8 cellular contexts compared by ENCODE assay signal in the genomic region with DNA sequence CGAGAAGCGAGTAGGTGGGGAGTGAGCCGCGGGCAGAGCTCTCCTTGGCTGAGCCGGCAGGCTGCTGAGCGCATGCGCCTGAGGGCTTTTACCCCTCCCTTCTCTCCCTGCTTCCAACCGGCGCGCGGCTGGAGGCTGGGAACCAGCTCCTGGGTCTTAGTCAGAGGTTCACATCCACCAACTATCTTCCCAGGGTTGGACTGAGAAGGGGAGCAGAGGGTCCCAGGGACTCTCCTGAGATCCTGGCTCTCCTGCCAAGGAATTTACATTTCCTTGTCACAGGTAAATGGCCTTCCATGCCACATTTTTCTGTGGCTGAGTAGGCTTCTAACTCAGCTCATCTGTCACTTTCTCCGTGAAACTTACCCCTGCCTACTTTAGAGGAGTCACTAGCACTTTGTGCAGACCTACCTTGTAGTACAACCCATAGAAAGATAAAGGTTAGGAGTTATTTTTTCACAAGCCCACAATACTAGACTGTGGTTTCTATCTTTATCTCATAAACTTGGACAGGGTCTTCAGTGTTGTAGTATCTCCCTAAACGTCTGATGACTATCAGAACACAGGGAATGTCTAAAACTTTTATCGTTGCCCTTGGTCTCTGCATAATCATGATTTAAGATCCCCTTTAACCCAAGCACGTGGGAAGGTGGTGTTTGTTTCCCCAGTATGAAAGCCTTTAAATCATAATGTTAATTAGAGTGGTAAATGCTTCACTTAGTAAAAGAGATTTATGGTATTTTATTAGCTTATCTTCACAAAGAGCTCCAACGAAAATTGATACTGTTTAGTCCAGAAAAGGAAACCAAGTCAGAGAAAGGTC. TPM values are rescaled to one million over a fixed set of nuclear protein-coding genes. Genes with fewer than 3 reads are reported as not detected.
A peak's percentile ranks its signal among the peaks of the same experiment; 100 is the strongest.
DNase-seq lines count a peak whose midpoint lies in the region; ATAC-seq and TF ChIP-seq lines count a peak whose summit lies in the region.

No MANE protein-coding gene starts in this region.

- POLR2A ChIA-PET in IMR-90 (lab: Charles Lee; ENCODE audit: unreplicated experiment), result interaction anchor here (0.6 kb wide), 1 partner anchor 72 kb away, joined by 7 read pairs; no protein-coding TSS in a partner anchor

- peak overlapping the region; percentile 90; the same call in 1 of the 2 replicates for H3K56ac ChIP-seq in IMR-90 (ENCODE audit: extremely low read depth, insufficient read depth, low read length)

- H2BK20ac ChIP-seq in IMR-90 (ENCODE audit: low read depth, low read length), result no peak overlapping the region

- H3K79me1 ChIP-seq in IMR-90 (ENCODE audit: low read depth in 1 of 2, low read length in 2 of 2), result peaks cover 10 to 15% of the 10 kb centered on the region in 2 experiments

- H3K9me3 ChIP-seq in IMR-90 (ENCODE audit: control insufficient read depth, insufficient read depth, low read length), result no peaks in the 10 kb centered on the region
- H3K9me3 ChIP-seq in liver (ENCODE audit: control insufficient read depth in 4 of 4, low read length in 3 of 4), result no peaks in the 10 kb centered on the region
- H3K9me3 ChIP-seq in thyroid gland, result no peaks in the 10 kb centered on the region

- ATAC-seq in IMR-90 (ENCODE audit: low read depth) (peak; percentile 1; the same call in 1 of the 2 replicates), GM19463 (IDR thresholded peaks at IDR 0.05; ENCODE audit: unreplicated experiment) (no peak)

- peak overlapping the region; percentile 25 for H3K23ac ChIP-seq in IMR-90 (ENCODE audit: low read depth, low read length)

- CTCF ChIA-PET in IMR-90 (lab: Yijun Ruan, JAX), result no interaction called here

- peak overlapping the region; percentile 35 to 98 (median 97) for H3K27ac Mint-ChIP-seq in CD14-positive monocyte

- peak overlapping the region; percentile 50; the same call in 1 of the 2 replicates for H3K4ac ChIP-seq in IMR-90 (ENCODE audit: low read depth, low read length)

- peaks cover 0 to 2% (median 0%) of the 10 kb centered on the region in 3 donors for H3K27me3 Mint-ChIP-seq in CD14-positive monocyte (ENCODE audit: low read depth in 3 of 3)

- TF ChIP-seq RAD21 in IMR-90 (IDR thresholded peaks at IDR 0.05; ENCODE audit: low read length), result no peak
- TF ChIP-seq RAD21 in liver (IDR thresholded peaks at IDR 0.05), result peak; percentile 25 to 35

- H4K91ac ChIP-seq in IMR-90 (ENCODE audit: insufficient read depth, low read depth, low read length), result no peak overlapping the region

- peak overlapping the region; percentile 15 for H2AK9ac ChIP-seq in IMR-90 (replicated peaks; ENCODE audit: low read depth, low read length, poor library complexity)

- peaks cover 7 to 11% of the 10 kb centered on the region in 2 donors for H3K36me3 Mint-ChIP-seq in CD14-positive monocyte

- H3K9me1 ChIP-seq in IMR-90 (ENCODE audit: insufficient read depth, low read length), result no peaks in the 10 kb centered on the region

- H2BK120ac ChIP-seq in IMR-90 (ENCODE audit: low read depth, low read length), result no peak overlapping the region; the same call in 1 of the 2 replicates

- peak overlapping the region; percentile 98 for H2AFZ ChIP-seq in IMR-90 (replicated peaks; ENCODE audit: low read length, poor library complexity)

- peaks cover 48% of the 10 kb centered on the region for H3K4me1 Mint-ChIP-seq in CD14-positive monocyte

- H4K20me1 ChIP-seq in IMR-90 (ENCODE audit: insufficient read depth, low read length), result no peaks in the 10 kb centered on the region

- TF ChIP-seq CTCF in CD14-positive monocyte (IDR thresholded peaks at IDR 0.05) (no peak), IMR-90 (conservative IDR thresholded peaks at IDR 0.05; ENCODE audit: low read depth, low read length) (no peak), brain microvascular endothelial cell (IDR thresholded peaks at IDR 0.05; ENCODE audit: low read depth, low read length, missing control alignments) (no peak), liver (IDR thresholded peaks at IDR 0.05; ENCODE audit: low read depth, low read length, missing input control) (no peak), thyroid gland (IDR thresholded peaks at IDR 0.05) (no peak)

- dilution Hi-C loops in IMR-90 (cut with HindIII; ENCODE audit: low sequenced_read_pairs, unreplicated experiment), result no loop called here

- peak overlapping the region; percentile 95 to 97 for H3K4me3 Mint-ChIP-seq in CD14-positive monocyte

- no peaks in the 10 kb centered on the region for H3K27me3 ChIP-seq in IMR-90 (ENCODE audit: control insufficient read depth, insufficient read depth, low read length)
- no peaks in the 10 kb centered on the region for H3K27me3 ChIP-seq in brain microvascular endothelial cell (replicated peaks)
- no peaks in the 10 kb centered on the region for H3K27me3 ChIP-seq in liver (ENCODE audit: control insufficient read depth in 4 of 4, insufficient read depth in 4 of 4, low read length in 3 of 4)
- H3K27me3 ChIP-seq in thyroid gland, result no peaks in the 10 kb centered on the region

- H2BK15ac ChIP-seq in IMR-90 (ENCODE audit: low read depth, low read length), result no peak overlapping the region

- TF ChIP-seq POLR2A in GM19193 (IDR thresholded peaks at IDR 0.05; ENCODE audit: extremely low read depth, insufficient read depth, insufficient read length) (peak; percentile 66), IMR-90 (IDR thresholded peaks at IDR 0.05; ENCODE audit: low read depth, low read length) (no peak), thyroid gland (IDR thresholded peaks at IDR 0.05) (no peak)

- H3K27ac ChIP-seq in IMR-90 (ENCODE audit: insufficient read depth, low read length), result peak overlapping the region; percentile 46
- H3K27ac ChIP-seq in brain microvascular endothelial cell, result peak overlapping the region; percentile 84
- peak overlapping the region; percentile 98 to 100 for H3K27ac ChIP-seq in liver (ENCODE audit: low read depth in 1 of 2, low read length in 2 of 2)
- peak overlapping the region; percentile 98 to 99 (median 98) for H3K27ac ChIP-seq in thyroid gland

- no peak overlapping the region for H2BK5ac ChIP-seq in IMR-90 (ENCODE audit: low read depth, low read length, poor library complexity, severe bottlenecking)

- H3K4me1 ChIP-seq in IMR-90 (ENCODE audit: control insufficient read depth, insufficient read depth, low read length) (peaks cover 4% of the 10 kb centered on the region), liver (ENCODE audit: control insufficient read depth in 4 of 4, insufficient read depth in 4 of 4, low read length in 3 of 4) (peaks cover 4 to 43% (median 21%) of the 10 kb centered on the region in 4 donors), thyroid gland (peaks cover 15 to 25% of the 10 kb centered on the region in 2 donors)

- H4K5ac ChIP-seq in IMR-90 (ENCODE audit: low read depth, low read length), result no peak overlapping the region

- H2AK5ac ChIP-seq in IMR-90 (ENCODE audit: low read depth, low read length), result no peak overlapping the region

- WGBS in IMR-90 (ENCODE audit: extremely low coverage in 2 of 2, insufficient read length in 1 of 2), 2 experiments, result no CpG with 5 or more reads among the region's 16 CpGs
- WGBS in liver, result 1% methylated on average over 16 of the region's 16 CpGs
- WGBS in thyroid gland, 2 donors, result 2 to 3% methylated on average over 8 to 10 of the region's 16 CpGs

- in situ Hi-C loops in IMR-90 (cut with MboI; ENCODE audit: low sequenced_read_pairs) (no loop called here), brain microvascular endothelial cell (cut with HindIII; ENCODE audit: low pct_ligation_motif_present, low sequenced_read_pairs) (no loop called here)

- peak overlapping the region; percentile 80 for H3K4me2 ChIP-seq in IMR-90 (ENCODE audit: low read depth, low read length)

- H3K36me3 ChIP-seq in IMR-90 (ENCODE audit: control insufficient read depth, insufficient read depth, low read length) (no peaks in the 10 kb centered on the region), brain microvascular endothelial cell (replicated peaks) (no peaks in the 10 kb centered on the region), liver (ENCODE audit: control insufficient read depth in 4 of 4, insufficient read depth in 3 of 4, low read depth in 1 of 4, low read length in 3 of 4) (no peaks in the 10 kb centered on the region), thyroid gland (no peaks in the 10 kb centered on the region)

- H3K14ac ChIP-seq in IMR-90 (replicated peaks; ENCODE audit: low read depth, low read length), result peak overlapping the region; percentile 86

- no peak overlapping the region for H3K18ac ChIP-seq in IMR-90 (ENCODE audit: low read depth, low read length)

- BruUV-seq in IMR-90 (replicated peaks; lab: Mats Ljungman, UMichigan), result no TSS peak

- peak overlapping the region; percentile 72 for H3K4me3 ChIP-seq in IMR-90 (ENCODE audit: insufficient read depth, low read depth, low read length)
- H3K4me3 ChIP-seq in brain microvascular endothelial cell (ENCODE audit: low read depth, low read length), result peak overlapping the region; percentile 64
- peak overlapping the region; percentile 59 to 97 (median 82) for H3K4me3 ChIP-seq in liver (ENCODE audit: low read depth in 1 of 3, low read length in 3 of 3)
- peak overlapping the region; percentile 5 to 86 (median 76) for H3K4me3 ChIP-seq in thyroid gland (replicated peaks in 1 of 3)

- H3K9me3 Mint-ChIP-seq in CD14-positive monocyte, result peaks cover 0 to 1% (median 0%) of the 10 kb centered on the region in 7 donors

- peak overlapping the region; percentile 77 to 80; a peak in 3 of 4 replicates for H4K8ac ChIP-seq in IMR-90 (ENCODE audit: low read depth in 2 of 2, low read length in 2 of 2)

- DNase-seq in CD14-positive monocyte (ENCODE audit: low spot score), result no peak
- DNase-seq in IMR-90, result peak; percentile 98
- DNase-seq in brain microvascular endothelial cell, result peak; percentile 96
- DNase-seq in thyroid gland, result no peak
- no peak for DNase-seq in NK-92 treated with Interleukin-12 subunit alpha and Interleukin-12 subunit beta, amount 100 ng/mL, for 24 hours (lab: John Stamatoyannopoulos, UW)

- H3K9ac ChIP-seq in IMR-90 (ENCODE audit: low read depth, low read length) (peak overlapping the region; percentile 82), liver (ENCODE audit: low read depth in 1 of 2, low read length in 2 of 2) (peak overlapping the region; percentile 42 to 89)

- intact Hi-C loops in CD14-positive monocyte (cut with micrococcal nuclease) (loop anchor here (10.0 kb wide), 2 partner anchors 98 to 1478 kb away; partner anchors contain the start of genes DPH3 (in 1 of the 2) and OXNAD1 (in 1 of the 2)), IMR-90 (cut with micrococcal nuclease) (loop anchor here (2.0 to 10.0 kb wide), 4 partner anchors 98 to 488 kb away; no protein-coding TSS in a partner anchor), thyroid gland (cut with DNase I) (no loop called here)

TF ChIP-seq in IMR-90, 13 proteins besides CTCF, POLR2A, EP300 and RAD21 (continues in another document):
- TF ChIP-seq MAZ (IDR thresholded peaks at IDR 0.05; ENCODE audit: borderline replicate concordance, low read depth, low read length), result peak; percentile 87; the same call in 1 of the 2 replicates

TF ChIP-seq in liver, 16 proteins besides CTCF, POLR2A, EP300 and RAD21 (continues in another document):
- no peak for TF ChIP-seq NR2F2 (IDR thresholded peaks at IDR 0.05)

RNA-seq across cellular contexts. Expression of gene TBC1D5, which starts 0.6 kb away (rescaled TPM):
- polyA plus RNA-seq in CD14-positive monocyte (10 to 100 TPM; 21.0 to 35.3 TPM), IMR-90 (2012; rRNA removed) (16.1 and 16.4 TPM in 2 replicates), liver (1 to 10 TPM; 9.1 TPM)
- total RNA-seq in IMR-90 (2012; rRNA removed) (53.6 and 57.0 TPM in 2 replicates), liver (10 to 100 TPM; 42.2 to 45.6 TPM), thyroid gland (100 to 1,000 TPM; 115 to 141 (median 133) TPM)
- polyA plus RNA-seq in IMR-90 (2012; cell fraction: cytosol; rRNA removed), result 5.3 and 6.8 TPM in 2 replicates
- 5.7 and 10.8 TPM in 2 replicates for polyA plus RNA-seq in IMR-90 (2012; cell fraction: nucleus; rRNA removed; ENCODE audit: low replicate concordance)

Comparison
In these comparisons a context has a peak if more than half of its experiments do, and no peak if none do; other contexts are left out.
1. DNase-seq: peak in IMR-90 (single experiment) and brain microvascular endothelial cell (single experiment); none in CD14-positive monocyte (single experiment), thyroid gland (0 of 2) and NK-92 treated with Interleukin-12 subunit alpha and Interleukin-12 subunit beta, amount 100 ng/mL, for 24 hours (single experiment).
2. H3K27ac ChIP-seq: peak in every context shown above with its lines; median percentile 99 in liver; 98 in thyroid gland; 84 in brain microvascular endothelial cell; 46 in IMR-90.
3. Peak in every context shown above with its lines, with median percentiles within 50 percentile points of each other: H3K4me3 ChIP-seq.